10 cellular contexts compared by ENCODE assay signal in genomic region chr20:50817776-50818172, GRCh38. TPM values are rescaled to one million over a fixed set of nuclear protein-coding genes. Genes with fewer than 3 reads are reported as not detected.
A peak's percentile ranks its signal among the peaks of the same experiment; 100 is the strongest.
DNase-seq lines count a peak whose midpoint lies in the region; TF ChIP-seq lines count a peak whose summit lies in the region.
"Had no signal": no experiment of that assay in that cellular context is flagged by ENCODE, and none has a peak within 500 bp of the region (broad histone marks: within the 10 kb centered on the region; RNA-seq: fewer than 3 reads in every experiment).

No MANE protein-coding gene starts in this region.

- 92 to 94% methylated on average over 10 of the region's 10 CpGs for WGBS in ectodermal cell, 2 experiments
- WGBS in trophoblast cell (ENCODE audit: extremely low coverage, insufficient coverage, insufficient read length) = no CpG with 5 or more reads among the region's 10 CpGs

- H2BK120ac ChIP-seq in trophoblast cell (ENCODE audit: insufficient read depth, low read length, poor library complexity) = no peak overlapping the region

- H2AK5ac ChIP-seq in trophoblast cell (ENCODE audit: low read length) = no peak overlapping the region

- no peak overlapping the region for H3K18ac ChIP-seq in trophoblast cell (ENCODE audit: low read length)

- no peak overlapping the region for H3K23ac ChIP-seq in trophoblast cell (ENCODE audit: low read length)

- H3K4me1 ChIP-seq in ectodermal cell (ENCODE audit: control insufficient read depth, insufficient read depth, low read length) (no peaks in the 10 kb centered on the region), trophoblast cell (ENCODE audit: control insufficient read depth in 1 of 2, insufficient read depth in 2 of 2, low read length in 2 of 2) (peaks cover 5 to 6% of the 10 kb centered on the region in 2 experiments)

- peak overlapping the region; percentile 66 for H3K27ac ChIP-seq in RWPE1
- H3K27ac ChIP-seq in ectodermal cell (ENCODE audit: insufficient read depth, low read depth, low read length, poor library complexity, severe bottlenecking) = peak overlapping the region; percentile 76
- H3K27ac ChIP-seq in trophoblast cell (ENCODE audit: low read depth, low read length) = no peak overlapping the region

- H3K4me2 ChIP-seq in trophoblast cell (ENCODE audit: low read length) = no peak overlapping the region

- DNase-seq in GM12864 (ENCODE audit: low read depth) (no peak), RWPE1 (ENCODE audit: low spot score) (no peak), trophoblast cell (no peak), hypothalamus (lab: John Stamatoyannopoulos, UW) (no peak), posterior cingulate gyrus (no peak), MG63 (no peak)
- DNase-seq in stimulated activated CD4-positive, alpha-beta T cell treated with anti-CD3 and anti-CD28 coated beads, Interleukin-15, amount 100 ng/mL, for 24 hours = no peak
- DNase-seq: NCI-H1436 treated with DMSO at 0.1 percent for 48 hours, SIG-M5 had no signal

- no peak overlapping the region for H4K91ac ChIP-seq in trophoblast cell (ENCODE audit: low read depth, low read length)

- H3K36me3 ChIP-seq in ectodermal cell (ENCODE audit: control insufficient read depth, insufficient read depth, low read length) (no peaks in the 10 kb centered on the region), trophoblast cell (ENCODE audit: control insufficient read depth in 1 of 2, insufficient read depth in 2 of 2, low read length in 2 of 2) (no peaks in the 10 kb centered on the region), MG63 (0 out of 2 replicates have a peak, but pooled peaks cover 2% of the 10 kb centered on the region)

- no peak overlapping the region for H2BK12ac ChIP-seq in trophoblast cell (ENCODE audit: low read length)

- H2BK5ac ChIP-seq in trophoblast cell (ENCODE audit: low read depth, low read length, poor library complexity) = no peak overlapping the region

- H3K4ac ChIP-seq in trophoblast cell (ENCODE audit: low read depth, low read length) = no peak overlapping the region

- H3K4me3 ChIP-seq in GM12864 (ENCODE audit: low read depth, low read length) (peak overlapping the region; percentile 9; the same call in 1 of the 2 replicates), ectodermal cell (ENCODE audit: insufficient read depth, low read depth, low read length) (no peak overlapping the region), trophoblast cell (ENCODE audit: low read depth, low read length) (no peak overlapping the region), MG63 (no peak overlapping the region)

- H3K9me3 ChIP-seq in ectodermal cell (ENCODE audit: control insufficient read depth, low read length) = no peaks in the 10 kb centered on the region
- peaks cover 3% of the 10 kb centered on the region for H3K9me3 ChIP-seq in trophoblast cell (ENCODE audit: insufficient read depth, low read depth, low read length)
- no peaks in the 10 kb centered on the region for H3K9me3 ChIP-seq in MG63

- peaks cover 5% of the 10 kb centered on the region for H3K79me1 ChIP-seq in trophoblast cell (ENCODE audit: low read length)

- TF ChIP-seq CTCF in GM12864 (IDR thresholded peaks at IDR 0.05; ENCODE audit: low read depth, low read length, missing control alignments) (no peak), RWPE1 (conservative IDR thresholded peaks at IDR 0.05; ENCODE audit: low read depth) (no peak)

- H3K14ac ChIP-seq in trophoblast cell (ENCODE audit: low read length) = no peak overlapping the region

- CTCF ChIA-PET in RWPE1 (lab: Yijun Ruan, JAX) = interaction anchor here (0.6 to 2.1 kb wide), 6 partner anchors 10 to 95 kb away, joined by 3 to 16 read pairs (median 4); no protein-coding TSS in a partner anchor

- H2AFZ ChIP-seq in trophoblast cell (ENCODE audit: insufficient read depth, low read length, poor library complexity) = peak overlapping the region; percentile 85

- peak overlapping the region; percentile 93 for H4K8ac ChIP-seq in trophoblast cell (ENCODE audit: low read depth, low read length)

- no peaks in the 10 kb centered on the region for H3K27me3 ChIP-seq in ectodermal cell (ENCODE audit: control insufficient read depth, insufficient read depth, low read length, poor library complexity, severe bottlenecking)
- H3K27me3 ChIP-seq in trophoblast cell (ENCODE audit: insufficient read depth, low read length) = no peaks in the 10 kb centered on the region
- H3K27me3 ChIP-seq in MG63 = no peaks in the 10 kb centered on the region

- H3K9ac ChIP-seq in trophoblast cell (ENCODE audit: low read length) = no peak overlapping the region

- intact Hi-C loops in posterior cingulate gyrus (cut with DNase I) = no loop called here

- no peak overlapping the region for H4K12ac ChIP-seq in trophoblast cell (ENCODE audit: low read depth, low read length)

- POLR2A ChIA-PET in RWPE1 (lab: Yijun Ruan, JAX; ENCODE audit: low non-redundant PET) = no interaction called here

- no peaks in the 10 kb centered on the region for H3K79me2 ChIP-seq in trophoblast cell (ENCODE audit: control insufficient read depth, insufficient read depth, low read length, poor library complexity)

RNA-seq across cellular contexts. Expression of gene BCAS4, which starts 22.9 kb away (rescaled TPM):
- polyA plus RNA-seq in ectodermal cell (2013, experiment 1 of 4) = 21.6 TPM
- polyA plus RNA-seq in ectodermal cell (2013, experiment 2 of 4) = 20.5 TPM
- polyA plus RNA-seq in ectodermal cell (2013, experiment 3 of 4) = 18.2 TPM
- 18.8 TPM for polyA plus RNA-seq in ectodermal cell (2013, experiment 4 of 4)
- 3.9 and 4.0 TPM in 2 replicates for polyA plus RNA-seq in trophoblast cell (2013)
- total RNA-seq in MG63 (2014; rRNA removed; shearing (Covaris generic); ENCODE audit: low replicate concordance) = 13.1 and 23.4 TPM in 2 replicates
